ENCODE assay signal across 15 cellular contexts in genomic region chr3:167078070-167078622, GRCh38.
DNase-seq lines count a peak whose midpoint lies in the region; ATAC-seq and TF ChIP-seq lines count a peak whose summit lies in the region.
"Had no signal": no experiment of that assay in that cellular context is flagged by ENCODE, and none has a peak within 500 bp of the region (broad histone marks: within the 10 kb centered on the region; RNA-seq: fewer than 3 reads in every experiment).

No MANE protein-coding gene starts in this region.

- H2BK15ac ChIP-seq in mesendoderm (replicated peaks; ENCODE audit: low read depth): no peak overlapping the region

- H2AK5ac ChIP-seq in mesendoderm (ENCODE audit: low read length): no peak overlapping the region

- H3K9me2 ChIP-seq in Karpas-422 (replicated peaks; ENCODE audit: insufficient read depth, low read length) (no peaks in the 10 kb centered on the region), SU-DHL-6 (replicated peaks; ENCODE audit: insufficient read depth, low read length) (no peaks in the 10 kb centered on the region)

- H3K9ac ChIP-seq in Karpas-422 (ENCODE audit: low read length): no peak overlapping the region
- no peak overlapping the region for H3K9ac ChIP-seq in SU-DHL-6 (ENCODE audit: low read length)
- no peak overlapping the region for H3K9ac ChIP-seq in mesendoderm (ENCODE audit: low read length)

- no peak overlapping the region for H2BK5ac ChIP-seq in mesendoderm (ENCODE audit: low read length)

- H3K27me3 ChIP-seq in Karpas-422 (ENCODE audit: low read length): no peaks in the 10 kb centered on the region
- no peaks in the 10 kb centered on the region for H3K27me3 ChIP-seq in SU-DHL-6 (ENCODE audit: low read length)
- no peaks in the 10 kb centered on the region for H3K27me3 ChIP-seq in mesendoderm (ENCODE audit: insufficient read depth, low read length, poor library complexity)
- H3K27me3 ChIP-seq in right cardiac atrium (ENCODE audit: control insufficient read depth, insufficient read depth): no peaks in the 10 kb centered on the region
- H3K27me3 ChIP-seq: SJCRH30, spleen, vagina had no signal

- H4K20me1 ChIP-seq in Karpas-422 (ENCODE audit: insufficient read depth, low read depth, low read length) (no peaks in the 10 kb centered on the region), SU-DHL-6 (ENCODE audit: low read depth, low read length) (no peaks in the 10 kb centered on the region)

- intact Hi-C loops in right cardiac atrium (cut with DNase I): no loop called here

- H3K4me3 ChIP-seq in Karpas-422 (ENCODE audit: low read length) (0 out of 2 replicates have a peak overlapping the region, but pooled peaks have one; percentile 18), SU-DHL-6 (ENCODE audit: insufficient read depth, low read length, poor library complexity, severe bottlenecking) (peak overlapping the region; percentile 24), mesendoderm (ENCODE audit: low read length) (no peak overlapping the region), right cardiac atrium (ENCODE audit: low read length) (no peak overlapping the region)
- H3K4me3 ChIP-seq: SJCRH30, spleen, vagina had no signal

- peak overlapping the region; percentile 21 for H3K4me2 ChIP-seq in Karpas-422 (ENCODE audit: low read depth, low read length, poor library complexity, severe bottlenecking)
- H3K4me2 ChIP-seq in SU-DHL-6 (ENCODE audit: low read depth, low read length, poor library complexity, severe bottlenecking): peak overlapping the region; percentile 36
- H3K4me2 ChIP-seq in mesendoderm (ENCODE audit: low read length): no peak overlapping the region

- H4K5ac ChIP-seq in mesendoderm (ENCODE audit: low read length): no peak overlapping the region

- H3K79me2 ChIP-seq in Karpas-422 (ENCODE audit: low read length) (no peaks in the 10 kb centered on the region), SU-DHL-6 (ENCODE audit: insufficient read depth, low read length) (no peaks in the 10 kb centered on the region), mesendoderm (ENCODE audit: control insufficient read depth, insufficient read depth, low read length) (no peaks in the 10 kb centered on the region)

- H3F3A ChIP-seq in SU-DHL-6 (ENCODE audit: insufficient read depth): no peaks in the 10 kb centered on the region

- WGBS in mesendoderm (ENCODE audit: extremely low coverage, insufficient coverage, low lambda C conversion rate): no CpG with 5 or more reads among the region's 7 CpGs
- 71% methylated on average over 7 of the region's 7 CpGs for WGBS in right cardiac atrium

- peak; percentile 44 for ATAC-seq in GM18511 (IDR thresholded peaks at IDR 0.05; ENCODE audit: unreplicated experiment)
- no peak for ATAC-seq in omental fat pad (ENCODE audit: low FRiP score)
- no peak for ATAC-seq in right cardiac atrium

- H2AFZ ChIP-seq in Karpas-422 (ENCODE audit: low read length): peak overlapping the region; percentile 5; the same call in 1 of the 2 replicates
- H2AFZ ChIP-seq in SU-DHL-6 (ENCODE audit: low read depth, low read length, severe bottlenecking): peak overlapping the region; percentile 90

- H3K79me1 ChIP-seq in mesendoderm (ENCODE audit: low read length): no peaks in the 10 kb centered on the region

- no peak overlapping the region for H3K18ac ChIP-seq in mesendoderm (ENCODE audit: low read length)

- H4K8ac ChIP-seq in mesendoderm (ENCODE audit: low read depth, low read length): no peak overlapping the region

- H3K27ac ChIP-seq in Karpas-422 (ENCODE audit: low read length) (no peak overlapping the region), SU-DHL-6 (ENCODE audit: low read depth, low read length) (no peak overlapping the region), mesendoderm (ENCODE audit: low read depth, low read length) (no peak overlapping the region), right cardiac atrium (ENCODE audit: low read length) (no peak overlapping the region)
- H3K27ac ChIP-seq: SJCRH30, spleen, vagina had no signal

- no peak overlapping the region for H3K23ac ChIP-seq in mesendoderm (ENCODE audit: low read length)

- H3K36me3 ChIP-seq in Karpas-422 (ENCODE audit: insufficient read depth, low read length): no peaks in the 10 kb centered on the region
- H3K36me3 ChIP-seq in SU-DHL-6 (ENCODE audit: low read length): no peaks in the 10 kb centered on the region
- H3K36me3 ChIP-seq in mesendoderm (ENCODE audit: control insufficient read depth, insufficient read depth, low read length): no peaks in the 10 kb centered on the region
- H3K36me3 ChIP-seq: SJCRH30, spleen, vagina had no signal

- no peak overlapping the region for H2BK120ac ChIP-seq in mesendoderm (ENCODE audit: low read depth, low read length)

- H3K4me1 ChIP-seq in Karpas-422 (ENCODE audit: low read length) (no peaks in the 10 kb centered on the region), mesendoderm (ENCODE audit: control insufficient read depth, low read depth, low read length) (no peaks in the 10 kb centered on the region), right cardiac atrium (ENCODE audit: control insufficient read depth, insufficient read depth, low read length) (no peaks in the 10 kb centered on the region)
- H3K4me1 ChIP-seq: SJCRH30, spleen, vagina had no signal

- peak overlapping the region; percentile 36 for H3K4ac ChIP-seq in mesendoderm (ENCODE audit: low read depth, low read length)

- H3K9me3 ChIP-seq in Karpas-422 (ENCODE audit: low read length) (no peaks in the 10 kb centered on the region), SU-DHL-6 (ENCODE audit: insufficient read depth, low read length) (no peaks in the 10 kb centered on the region), right cardiac atrium (ENCODE audit: control insufficient read depth, low read length) (no peaks in the 10 kb centered on the region)
- H3K9me3 ChIP-seq: SJCRH30, spleen, vagina had no signal

- H3K56ac ChIP-seq in mesendoderm (ENCODE audit: low read length): no peak overlapping the region

- TF ChIP-seq CTCF in SU-DHL-6 (IDR thresholded peaks at IDR 0.05; ENCODE audit: insufficient read depth, low read length, poor library complexity, severe bottlenecking): no peak
- TF ChIP-seq CTCF in omental fat pad (IDR thresholded peaks at IDR 0.05): no peak

- DNase-seq in Karpas-422 (no peak), mesendoderm (peak; percentile 4), omental fat pad (ENCODE audit: low spot score) (no peak), right cardiac atrium (no peak), medulla oblongata (ENCODE audit: extremely low spot score) (no peak)
- DNase-seq: aorta, erythroblast, head of caudate nucleus, kidney glomerular epithelial cell, NCI-H2029, spleen had no signal

Comparison
In these comparisons a context has a peak if more than half of its experiments do, and no peak if none do; other contexts are left out.
1. H3K4me3 ChIP-seq: peak in Karpas-422 (single experiment) and SU-DHL-6 (single experiment); none in mesendoderm (single experiment) and right cardiac atrium (single experiment).